Comparison of ENCODE assay signal across 1 cellular context in the genomic region with DNA sequence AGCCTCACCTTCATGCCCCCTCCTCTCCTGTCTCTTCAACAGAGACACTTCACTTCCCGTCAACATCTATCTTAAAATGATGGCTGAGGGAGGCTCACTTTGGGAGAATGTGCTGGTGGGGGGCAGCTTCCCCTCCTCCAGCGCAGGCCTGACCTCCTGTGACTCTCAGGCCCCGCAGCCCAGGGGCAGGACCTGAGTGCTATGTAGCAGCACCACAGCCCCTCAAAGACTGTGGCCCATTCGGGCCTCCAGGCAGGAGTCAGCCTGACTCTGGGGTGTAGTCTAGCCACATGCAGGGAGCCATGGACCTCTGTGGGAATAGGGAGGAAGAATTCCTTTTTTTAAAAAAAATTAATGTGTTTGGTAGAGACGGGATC.
TF ChIP-seq lines count a peak whose summit lies in the region.

No MANE protein-coding gene starts in this region.

TF ChIP-seq in K562, 482 proteins besides CTCF, POLR2A, EP300 and RAD21 (continued from another document):
- TF ChIP-seq JUND (IDR thresholded peaks at IDR 0.05; ENCODE audit: borderline replicate concordance, low read depth, low read length) (no peak), JUND (tag; IDR thresholded peaks at IDR 0.05; ENCODE audit: borderline replicate concordance, low read depth, low read length) (no peak), ARID3A (IDR thresholded peaks at IDR 0.05; ENCODE audit: borderline replicate concordance, low read depth, low read length) (no peak)
